ENCODE assay signal across 16 cellular contexts in genomic region chr7:141586878-141587277, GRCh38. TPM values are rescaled to one million over a fixed set of nuclear protein-coding genes. Genes with fewer than 3 reads are reported as not detected.
DNase-seq lines count a peak whose midpoint lies in the region; ATAC-seq lines count a peak whose summit lies in the region.
"Had no signal": no experiment of that assay in that cellular context is flagged by ENCODE, and none has a peak within 500 bp of the region (broad histone marks: within the 10 kb centered on the region; RNA-seq: fewer than 3 reads in every experiment).

No MANE protein-coding gene starts in this region.

- peaks cover 4% of the 10 kb centered on the region for H3K9me3 Mint-ChIP-seq in activated CD8-positive, alpha-beta memory T cell treated with anti-CD3 and anti-CD28 coated beads, Interleukin-2, amount 10 ng/mL, durations not matched to agents 7 days and 5 days (ENCODE audit: low read depth)
- no peaks in the 10 kb centered on the region for H3K9me3 Mint-ChIP-seq in effector memory CD8-positive, alpha-beta T cell
- H3K9me3 Mint-ChIP-seq in stimulated activated effector memory CD8-positive, alpha-beta T cell treated with anti-CD3 and anti-CD28 coated beads, Interleukin-12 subunit alpha, Interleukin-12 subunit beta, amount 100 ng/mL, for 72 hours = peaks cover 4% of the 10 kb centered on the region

- peak; percentile 56 for ATAC-seq in activated CD8-positive, alpha-beta memory T cell treated with anti-CD3 and anti-CD28 coated beads, Interleukin-2, amount 10 ng/mL, durations not matched to agents 7 days and 5 days
- ATAC-seq in T-helper 17 cell (no peak), GM18861 (IDR thresholded peaks at IDR 0.05; ENCODE audit: unreplicated experiment) (no peak)
- ATAC-seq in effector memory CD8-positive, alpha-beta T cell (replicated peaks) = peak; percentile 77
- ATAC-seq in stimulated activated effector memory CD8-positive, alpha-beta T cell treated with anti-CD3 and anti-CD28 coated beads, Interleukin-12 subunit alpha, Interleukin-12 subunit beta, amount 100 ng/mL, for 72 hours = peak; percentile 33
- ATAC-seq: right lobe of liver had no signal

- H3K4me3 Mint-ChIP-seq in activated CD8-positive, alpha-beta memory T cell treated with anti-CD3 and anti-CD28 coated beads, Interleukin-2, amount 10 ng/mL, durations not matched to agents 7 days and 5 days = peak overlapping the region; percentile 51
- no peak overlapping the region for H3K4me3 Mint-ChIP-seq in T-helper 17 cell
- H3K4me3 Mint-ChIP-seq in effector memory CD8-positive, alpha-beta T cell = peak overlapping the region; percentile 3 to 66
- H3K4me3 Mint-ChIP-seq in stimulated activated effector memory CD8-positive, alpha-beta T cell treated with anti-CD3 and anti-CD28 coated beads, Interleukin-12 subunit alpha, Interleukin-12 subunit beta, amount 100 ng/mL, for 72 hours = peak overlapping the region; percentile 54

- peaks cover 46% of the 10 kb centered on the region for H3K4me1 Mint-ChIP-seq in activated CD8-positive, alpha-beta memory T cell treated with anti-CD3 and anti-CD28 coated beads, Interleukin-2, amount 10 ng/mL, durations not matched to agents 7 days and 5 days
- peaks cover 24% of the 10 kb centered on the region for H3K4me1 Mint-ChIP-seq in T-helper 17 cell
- peaks cover 26 to 66% of the 10 kb centered on the region in 2 donors for H3K4me1 Mint-ChIP-seq in effector memory CD8-positive, alpha-beta T cell (ENCODE audit: low read depth in 2 of 2)
- H3K4me1 Mint-ChIP-seq in stimulated activated effector memory CD8-positive, alpha-beta T cell treated with anti-CD3 and anti-CD28 coated beads, Interleukin-12 subunit alpha, Interleukin-12 subunit beta, amount 100 ng/mL, for 72 hours = peaks cover 51% of the 10 kb centered on the region

- no peak for DNase-seq in activated CD8-positive, alpha-beta memory T cell treated with anti-CD3 and anti-CD28 coated beads, Interleukin-2, amount 10 ng/mL, durations not matched to agents 7 days and 5 days
- DNase-seq in activated CD8-positive, alpha-beta memory T cell treated with anti-CD3 and anti-CD28 coated beads, Interleukin-2, amount 50 U/mL, for 4 hours = no peak
- DNase-seq in T-helper 17 cell = no peak
- DNase-seq in effector memory CD8-positive, alpha-beta T cell = peak in 2 of 3 experiments; percentile 3 to 12
- DNase-seq in stimulated activated effector memory CD8-positive, alpha-beta T cell treated with anti-CD3 and anti-CD28 coated beads, Interleukin-12 subunit alpha, Interleukin-12 subunit beta, amount 100 ng/mL, for 72 hours (ENCODE audit: low spot score in 2 of 2) = no peak
- no peak for DNase-seq in AG20443 (ENCODE audit: low spot score)
- no peak for DNase-seq in cortex of kidney (lab: John Stamatoyannopoulos, UW)
- DNase-seq: aorta; erythroblast; NCI-H2081; NCI-H69; right lobe of liver; stimulated activated CD4-positive, alpha-beta T cell treated with anti-CD3 and anti-CD28 coated beads, Interleukin-4, amount 100 ng/mL, for 24 hours; tibial artery had no signal

- no peaks in the 10 kb centered on the region for H3K9me3 ChIP-seq in T-helper 17 cell (ENCODE audit: control insufficient read depth, low read length, poor library complexity, severe bottlenecking)
- H3K9me3 ChIP-seq: neutrophil, right lobe of liver, tibial artery had no signal

- peak overlapping the region; percentile 54 for H3K27ac Mint-ChIP-seq in activated CD8-positive, alpha-beta memory T cell treated with anti-CD3 and anti-CD28 coated beads, Interleukin-2, amount 10 ng/mL, durations not matched to agents 7 days and 5 days
- H3K27ac Mint-ChIP-seq in T-helper 17 cell = peak overlapping the region; percentile 22
- peak overlapping the region; percentile 38 to 93 for H3K27ac Mint-ChIP-seq in effector memory CD8-positive, alpha-beta T cell
- peak overlapping the region; percentile 88 for H3K27ac Mint-ChIP-seq in stimulated activated effector memory CD8-positive, alpha-beta T cell treated with anti-CD3 and anti-CD28 coated beads, Interleukin-12 subunit alpha, Interleukin-12 subunit beta, amount 100 ng/mL, for 72 hours

- H3K27me3 Mint-ChIP-seq in activated CD8-positive, alpha-beta memory T cell treated with anti-CD3 and anti-CD28 coated beads, Interleukin-2, amount 10 ng/mL, durations not matched to agents 7 days and 5 days = no peaks in the 10 kb centered on the region
- H3K27me3 Mint-ChIP-seq in T-helper 17 cell = no peaks in the 10 kb centered on the region
- no peaks in the 10 kb centered on the region for H3K27me3 Mint-ChIP-seq in effector memory CD8-positive, alpha-beta T cell

- peaks cover 60% of the 10 kb centered on the region for H3K36me3 Mint-ChIP-seq in activated CD8-positive, alpha-beta memory T cell treated with anti-CD3 and anti-CD28 coated beads, Interleukin-2, amount 10 ng/mL, durations not matched to agents 7 days and 5 days
- peaks cover 12% of the 10 kb centered on the region for H3K36me3 Mint-ChIP-seq in T-helper 17 cell (ENCODE audit: low read depth)
- no peaks in the 10 kb centered on the region for H3K36me3 Mint-ChIP-seq in effector memory CD8-positive, alpha-beta T cell (ENCODE audit: insufficient read depth)
- H3K36me3 Mint-ChIP-seq in stimulated activated effector memory CD8-positive, alpha-beta T cell treated with anti-CD3 and anti-CD28 coated beads, Interleukin-12 subunit alpha, Interleukin-12 subunit beta, amount 100 ng/mL, for 72 hours = peaks cover 51% of the 10 kb centered on the region

- CTCF ChIA-PET in activated CD8-positive, alpha-beta memory T cell treated with anti-CD3 and anti-CD28 coated beads, Interleukin-2, amount 10 ng/mL, durations not matched to agents 7 days and 5 days (lab: Charles Lee) = no interaction called here

RNA-seq across cellular contexts. Expression of gene AGK, which starts 35.7 kb away (rescaled TPM):
- 10 to 100 TPM; 45.9 to 75.8 TPM for total RNA-seq in activated CD8-positive, alpha-beta memory T cell treated with anti-CD3 and anti-CD28 coated beads, Interleukin-2, amount 10 ng/mL, durations not matched to agents 7 days and 5 days
- total RNA-seq in T-helper 17 cell = 10 to 100 TPM; 25.9 to 27.4 TPM

Comparison
In these comparisons a context has a peak if more than half of its experiments do, and no peak if none do; other contexts are left out.
1. ATAC-seq: peak in activated CD8-positive, alpha-beta memory T cell treated with anti-CD3 and anti-CD28 coated beads, Interleukin-2, amount 10 ng/mL, durations not matched to agents 7 days and 5 days (single experiment), effector memory CD8-positive, alpha-beta T cell (single experiment) and stimulated activated effector memory CD8-positive, alpha-beta T cell treated with anti-CD3 and anti-CD28 coated beads, Interleukin-12 subunit alpha, Interleukin-12 subunit beta, amount 100 ng/mL, for 72 hours (single experiment); none in T-helper 17 cell (single experiment) and GM18861 (single experiment).
2. DNase-seq: peak in effector memory CD8-positive, alpha-beta T cell (2 of 3); none in activated CD8-positive, alpha-beta memory T cell treated with anti-CD3 and anti-CD28 coated beads, Interleukin-2, amount 10 ng/mL, durations not matched to agents 7 days and 5 days (single experiment), activated CD8-positive, alpha-beta memory T cell treated with anti-CD3 and anti-CD28 coated beads, Interleukin-2, amount 50 U/mL, for 4 hours (single experiment), T-helper 17 cell (0 of 3), stimulated activated effector memory CD8-positive, alpha-beta T cell treated with anti-CD3 and anti-CD28 coated beads, Interleukin-12 subunit alpha, Interleukin-12 subunit beta, amount 100 ng/mL, for 72 hours (0 of 2), AG20443 (single experiment) and cortex of kidney (single experiment).
3. H3K27ac Mint-ChIP-seq: peak in every context shown above with its lines; median percentile 88 in stimulated activated effector memory CD8-positive, alpha-beta T cell treated with anti-CD3 and anti-CD28 coated beads, Interleukin-12 subunit alpha, Interleukin-12 subunit beta, amount 100 ng/mL, for 72 hours; 66 in effector memory CD8-positive, alpha-beta T cell; 54 in activated CD8-positive, alpha-beta memory T cell treated with anti-CD3 and anti-CD28 coated beads, Interleukin-2, amount 10 ng/mL, durations not matched to agents 7 days and 5 days; 22 in T-helper 17 cell.